Comparison of ENCODE assay signal across 18 cellular contexts in genomic region chr2:50872543-50872942, GRCh38.
DNase-seq lines count a peak whose midpoint lies in the region; ATAC-seq and TF ChIP-seq lines count a peak whose summit lies in the region.
"Had no signal": no experiment of that assay in that cellular context is flagged by ENCODE, and none has a peak within 500 bp of the region (broad histone marks: within the 10 kb centered on the region; RNA-seq: fewer than 3 reads in every experiment).

No MANE protein-coding gene starts in this region.

- H3K27me3 ChIP-seq in BE2C (no peaks in the 10 kb centered on the region), Loucy (ENCODE audit: insufficient read depth, low read length, poor library complexity, severe bottlenecking) (no peaks in the 10 kb centered on the region), neural progenitor cell (no peaks in the 10 kb centered on the region)

- DNase-seq in BE2C (no peak), astrocyte of the cerebellum (ENCODE audit: low read depth) (no peak), neural progenitor cell (ENCODE audit: low spot score) (peak; percentile 13), NCI-H1930 (lab: John Stamatoyannopoulos, UW) (no peak), T-cell (no peak)
- DNase-seq: AML-193; CD4-positive, alpha-beta T cell; DND-41; GM23248; NCI-H1092; NCI-H146; NCI-H2081 treated with DMSO at 0.1 percent for 48 hours; NCI-H510A treated with DMSO at 0.1 percent for 48 hours; SHP77 treated with DMSO at 0.1 percent for 48 hours had no signal

- no peaks in the 10 kb centered on the region for H3F3A ChIP-seq in Loucy (ENCODE audit: low read depth)
- no peaks in the 10 kb centered on the region for H3F3A ChIP-seq in neural progenitor cell (ENCODE audit: low read depth)

- H3K27ac Mint-ChIP-seq in neural progenitor cell (no peak overlapping the region), T-cell (no peak overlapping the region)
- H3K27ac Mint-ChIP-seq: CD4-positive, alpha-beta T cell had no signal

- H3K9me3 ChIP-seq in BE2C (no peaks in the 10 kb centered on the region), Loucy (ENCODE audit: insufficient read depth, low read depth, low read length) (no peaks in the 10 kb centered on the region), neural progenitor cell (ENCODE audit: low read depth) (no peaks in the 10 kb centered on the region)

- H3K4me3 ChIP-seq in BE2C (ENCODE audit: low read depth, low read length), result no peak overlapping the region
- H3K4me3 ChIP-seq in Loucy (ENCODE audit: low read length, poor library complexity, severe bottlenecking), result no peak overlapping the region
- no peak overlapping the region for H3K4me3 ChIP-seq in astrocyte of the cerebellum (ENCODE audit: low read depth, low read length)
- H3K4me3 ChIP-seq in neural progenitor cell, result no peak overlapping the region
- H3K4me3 ChIP-seq: GM23248, K562 had no signal

- H4K20me1 ChIP-seq in Loucy (ENCODE audit: insufficient read depth, low read length, poor library complexity, severe bottlenecking) (no peaks in the 10 kb centered on the region), neural progenitor cell (ENCODE audit: low read depth) (no peaks in the 10 kb centered on the region)

- H3K4me2 ChIP-seq in Loucy (ENCODE audit: low read depth, low read length, poor library complexity, severe bottlenecking), result no peak overlapping the region
- no peak overlapping the region for H3K4me2 ChIP-seq in neural progenitor cell

- H3K9me2 ChIP-seq in Loucy (replicated peaks; ENCODE audit: low read depth, low read length), result no peaks in the 10 kb centered on the region

- H3K27ac ChIP-seq in neural progenitor cell, result no peak overlapping the region
- H3K27ac ChIP-seq: GM23248 had no signal

- H3K9me3 Mint-ChIP-seq in neural progenitor cell (no peaks in the 10 kb centered on the region), T-cell (peaks cover 4 to 20% (median 16%) of the 10 kb centered on the region in 3 donors)

- H3K36me3 ChIP-seq in BE2C (no peaks in the 10 kb centered on the region), Loucy (ENCODE audit: insufficient read depth, low read length) (no peaks in the 10 kb centered on the region), neural progenitor cell (no peaks in the 10 kb centered on the region)

- H3K79me2 ChIP-seq in Loucy (ENCODE audit: insufficient read depth, low read length) (no peaks in the 10 kb centered on the region), neural progenitor cell (ENCODE audit: low read depth) (no peaks in the 10 kb centered on the region)

- no peaks in the 10 kb centered on the region for H3K36me3 Mint-ChIP-seq in neural progenitor cell
- no peaks in the 10 kb centered on the region for H3K36me3 Mint-ChIP-seq in T-cell

- H3K27me3 Mint-ChIP-seq in neural progenitor cell (ENCODE audit: insufficient read depth, low read depth) (peaks cover 2% of the 10 kb centered on the region), T-cell (no peaks in the 10 kb centered on the region)
- H3K27me3 Mint-ChIP-seq: CD4-positive, alpha-beta T cell had no signal

- H3K9ac ChIP-seq in Loucy (ENCODE audit: low read depth, low read length, poor library complexity, severe bottlenecking) (no peak overlapping the region), neural progenitor cell (no peak overlapping the region)
- H3K9ac ChIP-seq: GM23248 had no signal

- in situ Hi-C loops in astrocyte of the cerebellum (cut with HindIII; ENCODE audit: low sequenced_read_pairs), result no loop called here

- TF ChIP-seq CTCF in BE2C (IDR thresholded peaks at IDR 0.05; ENCODE audit: low read depth, low read length) (peak; percentile 21), Loucy (conservative IDR thresholded peaks at IDR 0.05; ENCODE audit: low read length) (peak; percentile 26; the same call in 1 of the 2 replicates), astrocyte of the cerebellum (IDR thresholded peaks at IDR 0.05; ENCODE audit: low read depth, low read length, missing control alignments) (peak; percentile 20), neural progenitor cell (IDR thresholded peaks at IDR 0.05) (peak; percentile 42)

- no peak overlapping the region for H3K4me3 Mint-ChIP-seq in neural progenitor cell
- H3K4me3 Mint-ChIP-seq in T-cell, result no peak overlapping the region
- H3K4me3 Mint-ChIP-seq: CD4-positive, alpha-beta T cell had no signal

- POLR2A ChIA-PET in T-cell (lab: Charles Lee), result no interaction called here

- ATAC-seq in GM19455 (IDR thresholded peaks at IDR 0.05; ENCODE audit: unreplicated experiment), result no peak
- ATAC-seq in T-cell (replicated peaks in 1 of 4), result no peak
- ATAC-seq: K562, SK-N-SH treated with all-trans-retinoic acid at 6 μM for 48 hours had no signal

- peaks cover 4% of the 10 kb centered on the region; the same call in 1 of the 2 replicates for H3K4me1 ChIP-seq in BE2C
- no peaks in the 10 kb centered on the region for H3K4me1 ChIP-seq in Loucy (ENCODE audit: insufficient read depth, low read length, poor library complexity, severe bottlenecking)
- no peaks in the 10 kb centered on the region for H3K4me1 ChIP-seq in neural progenitor cell

- H3K4me1 Mint-ChIP-seq in neural progenitor cell, result no peaks in the 10 kb centered on the region
- H3K4me1 Mint-ChIP-seq in T-cell, result no peaks in the 10 kb centered on the region

- H2AFZ ChIP-seq in Loucy (ENCODE audit: low read length), result no peak overlapping the region
- H2AFZ ChIP-seq in neural progenitor cell (replicated peaks), result no peak overlapping the region
- H2AFZ ChIP-seq: GM23248 had no signal

- CTCF ChIA-PET in T-cell (lab: Charles Lee), result no interaction called here
